11 cellular contexts compared by ENCODE assay signal in the genomic region with DNA sequence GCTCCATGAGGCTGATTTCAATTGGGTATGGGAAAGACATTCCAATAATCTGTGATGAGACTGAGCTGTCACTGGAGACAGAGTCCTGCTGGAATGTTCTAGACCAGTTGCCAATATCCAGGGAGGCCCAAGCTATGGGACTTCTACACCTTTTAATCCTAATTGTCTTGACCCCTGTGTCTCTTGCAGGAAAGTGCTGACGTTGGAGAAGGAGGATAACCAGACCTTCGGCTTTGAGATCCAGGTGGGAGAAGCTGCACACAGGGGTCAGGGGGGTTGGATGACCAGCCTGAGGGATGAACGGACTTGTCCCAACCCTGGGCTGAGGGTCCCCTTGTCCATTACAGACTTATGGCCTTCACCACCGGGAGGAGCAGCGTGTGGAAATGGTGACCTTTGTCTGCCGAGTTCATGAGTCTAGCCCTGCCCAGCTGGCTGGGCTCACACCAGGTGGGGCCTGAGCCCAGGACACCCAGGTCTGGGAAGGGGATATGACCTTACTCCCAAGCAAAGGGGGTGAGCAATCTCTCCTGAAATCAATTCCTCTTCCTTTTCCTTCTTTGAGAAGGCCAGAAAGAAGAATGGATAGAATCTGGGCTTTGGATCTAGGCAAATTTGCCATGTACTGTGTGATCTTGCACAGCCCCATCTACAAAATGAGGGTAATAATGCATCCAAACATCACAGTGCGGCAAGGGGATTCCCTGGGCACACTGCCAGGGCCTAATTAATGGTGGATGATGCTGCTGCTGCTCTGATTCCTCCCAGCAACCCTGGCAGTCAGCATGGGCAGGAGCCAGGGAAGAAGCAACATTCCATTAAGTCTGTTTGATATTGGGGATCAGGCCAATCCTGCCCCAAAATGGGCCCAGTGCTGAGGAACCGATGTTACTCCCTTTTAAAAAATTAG. TPM values are rescaled to one million over a fixed set of nuclear protein-coding genes. Genes with fewer than 3 reads are reported as not detected.
DNase-seq lines count a peak whose midpoint lies in the region; ATAC-seq and TF ChIP-seq lines count a peak whose summit lies in the region.
"Had no signal": no experiment of that assay in that cellular context is flagged by ENCODE, and none has a peak within 500 bp of the region (broad histone marks: within the 10 kb centered on the region; RNA-seq: fewer than 3 reads in every experiment).

No MANE protein-coding gene starts in this region.

- H3K27ac ChIP-seq in caudate nucleus (ENCODE audit: low read depth, low read length) (peak overlapping the region; percentile 94), thymus (ENCODE audit: low read depth) (peak overlapping the region; percentile 0)
- H3K27ac ChIP-seq in CD8-positive, alpha-beta T cell (ENCODE audit: low read depth, low read length): no peak overlapping the region

- TF ChIP-seq CTCF in CD8-positive, alpha-beta T cell (IDR thresholded peaks at IDR 0.05): no peak

- no peaks in the 10 kb centered on the region for H3K27me3 Mint-ChIP-seq in memory B cell
- H3K27me3 Mint-ChIP-seq in CD8-positive, alpha-beta T cell (ENCODE audit: low read depth): no peaks in the 10 kb centered on the region

- H3K4me1 Mint-ChIP-seq in memory B cell: peaks cover 24% of the 10 kb centered on the region
- peaks cover 13% of the 10 kb centered on the region for H3K4me1 Mint-ChIP-seq in CD8-positive, alpha-beta T cell (ENCODE audit: low read depth)

- peak overlapping the region; percentile 74 for H3K27ac Mint-ChIP-seq in memory B cell
- no peak overlapping the region for H3K27ac Mint-ChIP-seq in CD8-positive, alpha-beta T cell
- H3K27ac Mint-ChIP-seq: T-helper 2 cell treated with Interferon-gamma antibody and Interleukin-4, amounts not matched to agents 5 μg/mL and 100 μg/mL, for 36 hours had no signal

- DNase-seq in NCI-H2081 (lab: John Stamatoyannopoulos, UW) (peak; percentile 63 to 79), NCI-H2081 treated with DMSO at 0.1 percent for 48 hours (lab: John Stamatoyannopoulos, UW) (no peak), caudate nucleus (lab: John Stamatoyannopoulos, UW) (peak in 3 of 61 donors; percentile 23 to 67 (median 24)), memory B cell (ENCODE audit: low spot score in 2 of 2) (peak in 1 of 2 donors; percentile 25), cerebellum (ENCODE audit: low spot score) (no peak)
- DNase-seq in CD8-positive, alpha-beta T cell: no peak
- DNase-seq: activated naive CD4-positive, alpha-beta T cell treated with Interleukin-2 at 50 U/mL for 16 hours; stimulated activated CD4-positive, alpha-beta T cell treated with anti-CD3 and anti-CD28 coated beads, Interleukin-4, amount 100 ng/mL, for 4 hours had no signal

- H3K27me3 ChIP-seq in thymus (ENCODE audit: control insufficient read depth, insufficient read depth): peaks cover 14% of the 10 kb centered on the region
- H3K27me3 ChIP-seq in CD8-positive, alpha-beta T cell (ENCODE audit: insufficient read depth, low read length): no peaks in the 10 kb centered on the region

- peaks cover 9% of the 10 kb centered on the region for H3K4me1 ChIP-seq in thymus (ENCODE audit: control insufficient read depth, insufficient read depth, low read length)
- peaks cover 18% of the 10 kb centered on the region for H3K4me1 ChIP-seq in CD8-positive, alpha-beta T cell (ENCODE audit: insufficient read depth, low read length)

- CTCF ChIA-PET in CD8-positive, alpha-beta T cell (lab: Charles Lee): interaction anchor here (47.8 to 55.1 kb wide), 2 partner anchors 3 to 15 kb away, joined by 1615 read pairs; a partner anchor contains a TSS

- peaks cover 18% of the 10 kb centered on the region for H3K36me3 Mint-ChIP-seq in memory B cell
- peaks cover 41% of the 10 kb centered on the region for H3K36me3 Mint-ChIP-seq in CD8-positive, alpha-beta T cell

- peaks cover 4% of the 10 kb centered on the region for H3K36me3 ChIP-seq in thymus (ENCODE audit: control insufficient read depth, insufficient read depth)
- H3K36me3 ChIP-seq in CD8-positive, alpha-beta T cell (ENCODE audit: insufficient read depth, low read length): peaks cover 10% of the 10 kb centered on the region

- intact Hi-C loops in CD8-positive, alpha-beta T cell (cut with DNase I, micrococcal nuclease): no loop called here

- no peak overlapping the region for H3K4me3 Mint-ChIP-seq in memory B cell
- H3K4me3 Mint-ChIP-seq in CD8-positive, alpha-beta T cell: no peak overlapping the region
- H3K4me3 Mint-ChIP-seq: T-helper 2 cell treated with Interferon-gamma antibody and Interleukin-4, amounts not matched to agents 5 μg/mL and 100 μg/mL, for 36 hours had no signal

- 95% methylated on average over 8 of the region's 8 CpGs for WGBS in thymus

- H3K9me3 Mint-ChIP-seq in memory B cell: no peaks in the 10 kb centered on the region
- H3K9me3 Mint-ChIP-seq in CD8-positive, alpha-beta T cell: no peaks in the 10 kb centered on the region
- H3K9me3 Mint-ChIP-seq: T-helper 2 cell treated with Interferon-gamma antibody and Interleukin-4, amounts not matched to agents 5 μg/mL and 100 μg/mL, for 36 hours had no signal

- no peaks in the 10 kb centered on the region for H3K9me3 ChIP-seq in thymus (ENCODE audit: control insufficient read depth)
- no peaks in the 10 kb centered on the region for H3K9me3 ChIP-seq in CD8-positive, alpha-beta T cell (ENCODE audit: low read length)

- POLR2A ChIA-PET in CD8-positive, alpha-beta T cell (lab: Charles Lee): interaction anchor here (8.3 kb wide), 1 partner anchor 12 kb away, joined by 92 read pairs; no protein-coding TSS in a partner anchor

- H3K4me3 ChIP-seq in thymus (ENCODE audit: low read length): no peak overlapping the region
- H3K4me3 ChIP-seq in CD8-positive, alpha-beta T cell (ENCODE audit: low read depth, low read length): no peak overlapping the region

- ATAC-seq in memory B cell (ENCODE audit: low read depth) (no peak), HG02884 (IDR thresholded peaks at IDR 0.05; ENCODE audit: unreplicated experiment) (no peak)
- ATAC-seq in CD8-positive, alpha-beta T cell: no peak

RNA-seq across cellular contexts. Expression of a gene that starts 4.2 kb away (rescaled TPM):
- 47.4 TPM for polyA plus RNA-seq in thymus
- 100 to 1,000 TPM; 603 to 632 TPM for total RNA-seq in CD8-positive, alpha-beta T cell
- total RNA-seq in cerebellum: 5.4 TPM

RNA-seq across cellular contexts. Expression of a gene that starts 40.3 kb away (rescaled TPM):
- polyA plus RNA-seq in thymus: 106 TPM
- 10 to 100 TPM; 59.7 to 60.0 TPM for total RNA-seq in CD8-positive, alpha-beta T cell
- 2.4 TPM for total RNA-seq in cerebellum

RNA-seq across cellular contexts. Expression of a gene that starts 58.8 kb away (rescaled TPM):
- 36.7 TPM for polyA plus RNA-seq in thymus
- 10 to 100 TPM; 19.1 to 19.3 TPM for total RNA-seq in CD8-positive, alpha-beta T cell
- total RNA-seq in cerebellum: 12.8 TPM

RNA-seq across cellular contexts. Expression of a gene that starts 59.4 kb away (rescaled TPM):
- polyA plus RNA-seq in thymus: 9.9 TPM
- total RNA-seq in CD8-positive, alpha-beta T cell: 10 to 100 TPM; 12.0 to 13.7 TPM
- 36.5 TPM for total RNA-seq in cerebellum

Comparison
In these comparisons a context has a peak if more than half of its experiments do, and no peak if none do; other contexts are left out.
1. DNase-seq: peak in NCI-H2081 (2 of 2); none in NCI-H2081 treated with DMSO at 0.1 percent for 48 hours (single experiment), CD8-positive, alpha-beta T cell (0 of 7) and cerebellum (single experiment).
2. RNA of a gene that starts 4.2 kb away (total RNA-seq): 603 to 632 TPM in CD8-positive, alpha-beta T cell; 5.4 TPM in cerebellum (single experiment); every median in the first group is over 10 times any median in the second.
3. RNA of a gene that starts 40.3 kb away (total RNA-seq): 59.7 to 60.0 TPM in CD8-positive, alpha-beta T cell; 2.4 TPM in cerebellum (single experiment); every median in the first group is over 10 times any median in the second.